ENCODE assay signal across 14 cellular contexts in genomic region chr5:153827407-153827806, GRCh38.
DNase-seq lines count a peak whose midpoint lies in the region; ATAC-seq and TF ChIP-seq lines count a peak whose summit lies in the region.
"Had no signal": no experiment of that assay in that cellular context is flagged by ENCODE, and none has a peak within 500 bp of the region (broad histone marks: within the 10 kb centered on the region; RNA-seq: fewer than 3 reads in every experiment).

No MANE protein-coding gene starts in this region.

- H3K36me3 ChIP-seq in breast epithelium (no peaks in the 10 kb centered on the region), OCI-LY3 (replicated peaks; ENCODE audit: low read depth, low read length) (no peaks in the 10 kb centered on the region), tibial artery (no peaks in the 10 kb centered on the region)
- H3K36me3 ChIP-seq: BLaER1 had no signal

- intact Hi-C loops in MCF 10A (cut with micrococcal nuclease), result loop anchor here (5.0 kb wide), 1 partner anchor 140 kb away; no protein-coding TSS in a partner anchor
- intact Hi-C loops in breast epithelium (cut with DNase I; ENCODE audit: low total_unique reads), result no loop called here
- intact Hi-C loops in tibial artery (cut with DNase I; ENCODE audit: low total_unique reads), result no loop called here

- H3K79me2 ChIP-seq in OCI-LY3 (ENCODE audit: low read length), result no peaks in the 10 kb centered on the region

- peak; percentile 17 for DNase-seq in MCF 10A (ENCODE audit: unreplicated experiment)
- no peak for DNase-seq in breast epithelium (ENCODE audit: low spot score in 2 of 2)
- peak; percentile 32 for DNase-seq in fibroblast of mammary gland (ENCODE audit: low read depth)
- peak; percentile 22 to 65 for DNase-seq in tibial artery
- DNase-seq in type B pancreatic cell (ENCODE audit: extremely low spot score, unreplicated experiment), result no peak
- DNase-seq in ACHN, result no peak
- DNase-seq: activated CD4-positive, alpha-beta T cell treated with anti-CD3 and anti-CD28 coated beads for 4 hours; activated effector memory CD4-positive, alpha-beta T cell treated with Interleukin-2 at 50 U/mL for 16 hours; cerebellar nuclear complex; natural killer cell had no signal

- H3K4me1 ChIP-seq in breast epithelium (no peaks in the 10 kb centered on the region), OCI-LY3 (ENCODE audit: low read length) (no peaks in the 10 kb centered on the region), tibial artery (no peaks in the 10 kb centered on the region)

- TF ChIP-seq POLR2A in breast epithelium (IDR thresholded peaks at IDR 0.05), result no peak

- H2AFZ ChIP-seq in OCI-LY3 (ENCODE audit: low read depth, low read length), result no peak overlapping the region

- H3K27ac Mint-ChIP-seq in MCF 10A (ENCODE audit: low read depth, unreplicated experiment), result no peak overlapping the region
- H3K27ac Mint-ChIP-seq in type B pancreatic cell, result no peak overlapping the region
- H3K27ac Mint-ChIP-seq: natural killer cell had no signal

- H3K4me3 ChIP-seq in breast epithelium (no peak overlapping the region), OCI-LY3 (ENCODE audit: low read length) (no peak overlapping the region), fibroblast of mammary gland (ENCODE audit: control insufficient read depth, low read depth, low read length) (no peak overlapping the region), tibial artery (no peak overlapping the region)
- H3K4me3 ChIP-seq: BLaER1 had no signal

- CTCF ChIA-PET in MCF 10A (lab: Yijun Ruan, JAX), result interaction anchor here (0.5 to 1.5 kb wide), 3 partner anchors 137 to 1311 kb away, joined by 3 to 6 read pairs (median 3); no protein-coding TSS in a partner anchor

- H3K4me1 Mint-ChIP-seq in MCF 10A (ENCODE audit: insufficient read depth, unreplicated experiment), result peaks cover 6% of the 10 kb centered on the region
- peaks cover 7% of the 10 kb centered on the region for H3K4me1 Mint-ChIP-seq in type B pancreatic cell (ENCODE audit: unreplicated experiment)
- H3K4me1 Mint-ChIP-seq: natural killer cell had no signal

- BruUV-seq in MCF 10A (replicated peaks; lab: Mats Ljungman, UMichigan), result no TSS peak

- peak; percentile 27 for TF ChIP-seq CTCF in MCF 10A (IDR thresholded peaks at IDR 0.05; ENCODE audit: unreplicated experiment)
- no peak for TF ChIP-seq CTCF in breast epithelium (IDR thresholded peaks at IDR 0.05)
- peak; percentile 18; the same call in 1 of the 2 replicates for TF ChIP-seq CTCF in OCI-LY3 (IDR thresholded peaks at IDR 0.05; ENCODE audit: low read depth, low read length)
- peak; percentile 47 for TF ChIP-seq CTCF in fibroblast of mammary gland (conservative IDR thresholded peaks at IDR 0.05; ENCODE audit: control insufficient read depth, insufficient read depth, low read depth, low read length)
- no peak for TF ChIP-seq CTCF in tibial artery (IDR thresholded peaks at IDR 0.05)
- TF ChIP-seq CTCF in type B pancreatic cell (conservative IDR thresholded peaks at IDR 0.05), result no peak

- H3K27me3 Mint-ChIP-seq in MCF 10A (ENCODE audit: insufficient read depth, unreplicated experiment), result no peaks in the 10 kb centered on the region
- H3K27me3 Mint-ChIP-seq in type B pancreatic cell, result no peaks in the 10 kb centered on the region

- no peaks in the 10 kb centered on the region for H3K36me3 Mint-ChIP-seq in MCF 10A (ENCODE audit: insufficient read depth, unreplicated experiment)
- no peaks in the 10 kb centered on the region for H3K36me3 Mint-ChIP-seq in type B pancreatic cell
- H3K36me3 Mint-ChIP-seq: natural killer cell had no signal

- POLR2A ChIA-PET in MCF 10A (lab: Yijun Ruan, JAX), result no interaction called here

- H3K9ac ChIP-seq in OCI-LY3 (ENCODE audit: low read length), result no peak overlapping the region
- H3K9ac ChIP-seq: BLaER1 had no signal

- H3K27me3 ChIP-seq in breast epithelium (no peaks in the 10 kb centered on the region), OCI-LY3 (ENCODE audit: low read depth, low read length) (no peaks in the 10 kb centered on the region), tibial artery (no peaks in the 10 kb centered on the region)
- H3K27me3 ChIP-seq: BLaER1 had no signal

- in situ Hi-C loops in ACHN (cut with HindIII; ENCODE audit: low pct_ligation_motif_present, low pct_unique_long_range_greater_than_20kb, low sequenced_read_pairs), result no loop called here

- no peaks in the 10 kb centered on the region for H4K20me1 ChIP-seq in OCI-LY3 (ENCODE audit: insufficient read depth, low read length)
- H4K20me1 ChIP-seq: BLaER1 had no signal

- H3K9me3 Mint-ChIP-seq in MCF 10A (ENCODE audit: unreplicated experiment) (peaks cover 10% of the 10 kb centered on the region), type B pancreatic cell (no peaks in the 10 kb centered on the region)

- no peak overlapping the region for H3K27ac ChIP-seq in breast epithelium
- no peak overlapping the region for H3K27ac ChIP-seq in OCI-LY3 (ENCODE audit: low read length)
- H3K27ac ChIP-seq in tibial artery, result no peak overlapping the region
- H3K27ac ChIP-seq: BLaER1 had no signal

- ATAC-seq in GM19328 (IDR thresholded peaks at IDR 0.05; ENCODE audit: unreplicated experiment), result no peak
- ATAC-seq: esophagus mucosa, natural killer cell had no signal

- no peaks in the 10 kb centered on the region for H3K9me3 ChIP-seq in breast epithelium
- no peaks in the 10 kb centered on the region for H3K9me3 ChIP-seq in OCI-LY3 (ENCODE audit: insufficient read depth, low read length)
- H3K9me3 ChIP-seq in tibial artery, result no peaks in the 10 kb centered on the region
- H3K9me3 ChIP-seq: BLaER1 had no signal

- no peak overlapping the region for H3K4me3 Mint-ChIP-seq in MCF 10A (ENCODE audit: unreplicated experiment)
- no peak overlapping the region for H3K4me3 Mint-ChIP-seq in type B pancreatic cell
- H3K4me3 Mint-ChIP-seq: natural killer cell had no signal

- no peak overlapping the region for H3K4me2 ChIP-seq in OCI-LY3 (ENCODE audit: low read length)
- H3K4me2 ChIP-seq: BLaER1 had no signal

Comparison
In these comparisons a context has a peak if more than half of its experiments do, and no peak if none do; other contexts are left out.
1. DNase-seq: peak in MCF 10A (single experiment), fibroblast of mammary gland (single experiment) and tibial artery (2 of 2); none in breast epithelium (0 of 2), type B pancreatic cell (single experiment) and ACHN (single experiment).
2. CTCF ChIP-seq: peak in MCF 10A (single experiment), OCI-LY3 (single experiment) and fibroblast of mammary gland (single experiment); none in breast epithelium (0 of 3), tibial artery (0 of 2) and type B pancreatic cell (single experiment).